Comparison of ENCODE assay signal across 10 cellular contexts in genomic region chr9:71984388-71985069, GRCh38.
A peak's percentile ranks its signal among the peaks of the same experiment; 100 is the strongest.
DNase-seq lines count a peak whose midpoint lies in the region; ATAC-seq and TF ChIP-seq lines count a peak whose summit lies in the region.
"Had no signal": no experiment of that assay in that cellular context is flagged by ENCODE, and none has a peak within 500 bp of the region (broad histone marks: within the 10 kb centered on the region; RNA-seq: fewer than 3 reads in every experiment).

No MANE protein-coding gene starts in this region.

- CTCF ChIA-PET in HCT116 (lab: Charles Lee): interaction anchor here (1.8 to 2.5 kb wide), 2 partner anchors 40 to 287 kb away, joined by 5 to 19 read pairs; no protein-coding TSS in a partner anchor
- CTCF ChIA-PET in WTC11 (lab: Charles Lee): interaction anchor here (0.8 to 2.4 kb wide), 7 partner anchors 9 to 605 kb away, joined by 3 to 58 read pairs (median 4); no protein-coding TSS in a partner anchor

- DNase-seq in HCT116 (ENCODE audit: low read depth, low spot score): no peak
- no peak for DNase-seq in WTC11 (ENCODE audit: low spot score)
- DNase-seq in left cardiac atrium: peak; percentile 56
- peak; percentile 28 for DNase-seq in stromal cell of bone marrow (ENCODE audit: low read depth)
- DNase-seq in lower leg skin (ENCODE audit: low spot score in 2 of 2): no peak
- DNase-seq in ascending aorta (ENCODE audit: low spot score in 2 of 2): no peak
- DNase-seq in NCI-H2107 treated with DMSO at 0.1 percent for 48 hours (lab: John Stamatoyannopoulos, UW; ENCODE audit: unreplicated experiment): no peak
- DNase-seq: activated CD8-positive, alpha-beta memory T cell treated with anti-CD3 and anti-CD28 coated beads, Interleukin-2, amount 50 U/mL, for 48 hours; immature natural killer cell; NCI-H2029 treated with DMSO at 0.1 percent for 48 hours had no signal

- H3K9me3 ChIP-seq in HCT116 (ENCODE audit: control insufficient read depth in 1 of 2, insufficient read depth in 1 of 2, low read depth in 1 of 2, low read length in 2 of 2) (no peaks in the 10 kb centered on the region), ascending aorta (no peaks in the 10 kb centered on the region)

- no peaks in the 10 kb centered on the region for H3K9me2 ChIP-seq in HCT116 (ENCODE audit: insufficient read depth)

- H3K27ac ChIP-seq in HCT116 (ENCODE audit: low read depth, low read length) (no peak overlapping the region), ascending aorta (no peak overlapping the region)

- H3K4me1 Mint-ChIP-seq in WTC11: peaks cover 35% of the 10 kb centered on the region
- H3K4me1 Mint-ChIP-seq: immature natural killer cell had no signal

- WGBS in lower leg skin, 2 donors: 73 to 75% methylated on average over 4 of the region's 4 CpGs

- no peak for TF ChIP-seq POLR2A in HCT116 (IDR thresholded peaks at IDR 0.05; ENCODE audit: borderline replicate concordance, extremely low read depth, insufficient read depth, insufficient read length)
- TF ChIP-seq POLR2A in lower leg skin (IDR thresholded peaks at IDR 0.05): no peak

- no peaks in the 10 kb centered on the region for H3K36me3 ChIP-seq in HCT116 (ENCODE audit: control insufficient read depth in 1 of 2, insufficient read depth in 2 of 2, low read length in 2 of 2)
- no peaks in the 10 kb centered on the region for H3K36me3 ChIP-seq in ascending aorta

- H3K79me2 ChIP-seq in HCT116 (ENCODE audit: insufficient read depth, low read length): no peaks in the 10 kb centered on the region

- H3K9ac ChIP-seq in HCT116 (ENCODE audit: low read length): no peak overlapping the region

- no peaks in the 10 kb centered on the region for H3K9me3 Mint-ChIP-seq in WTC11
- H3K9me3 Mint-ChIP-seq: immature natural killer cell had no signal

- H3K4me3 ChIP-seq in HCT116 (replicated peaks in 1 of 2; ENCODE audit: low read depth in 1 of 2, low read length in 2 of 2): no peak overlapping the region
- no peak overlapping the region for H3K4me3 ChIP-seq in lower leg skin (ENCODE audit: low read depth, poor library complexity, severe bottlenecking)
- no peak overlapping the region for H3K4me3 ChIP-seq in ascending aorta

- RAD21 ChIA-PET in HCT116 (lab: Charles Lee; ENCODE audit: low non-redundant PET in 1 of 2, low total read pairs in 2 of 2, uncharacterized antibody in 2 of 2, unreplicated experiment in 2 of 2): interaction anchor here in 1 of 2 experiments (1.3 kb wide), 1 partner anchor 40 kb away, joined by 3 read pairs; no protein-coding TSS in a partner anchor

- POLR2A ChIA-PET in HCT116 (lab: Charles Lee): no interaction called here
- POLR2A ChIA-PET in WTC11 (lab: Charles Lee): interaction anchor here (0.6 kb wide), 1 partner anchor 73 kb away, joined by 3 read pairs; the partner anchor contains the start of gene C9orf85

- TF ChIP-seq CTCF in HCT116 (IDR thresholded peaks at IDR 0.05 in 2 of 3, conservative IDR thresholded peaks at IDR 0.05 in 1 of 3; ENCODE audit: borderline replicate concordance in 1 of 3, insufficient read depth in 1 of 3, low read depth in 2 of 3, low read length in 2 of 3) (no peak), WTC11 (IDR thresholded peaks at IDR 0.05) (no peak), lower leg skin (IDR thresholded peaks at IDR 0.05) (no peak), ascending aorta (IDR thresholded peaks at IDR 0.05) (no peak)

- H3K27ac Mint-ChIP-seq in WTC11: peak overlapping the region; percentile 89
- H3K27ac Mint-ChIP-seq: immature natural killer cell had no signal

- no peaks in the 10 kb centered on the region for H3K27me3 ChIP-seq in HCT116 (ENCODE audit: insufficient read depth, low read length)
- no peaks in the 10 kb centered on the region for H3K27me3 ChIP-seq in ascending aorta

- H3K36me3 Mint-ChIP-seq in WTC11: no peaks in the 10 kb centered on the region

- intact Hi-C loops in HCT116 (cut with micrococcal nuclease): no loop called here
- intact Hi-C loops in left cardiac atrium (cut with DNase I): loop anchor here in 1 of 2 donors (10.0 kb wide), 1 partner anchor 70 kb away; the partner anchor contains the start of genes ABHD17B and C9orf85
- intact Hi-C loops in lower leg skin (cut with DNase I; ENCODE audit: low total_unique reads): no loop called here
- intact Hi-C loops in ascending aorta (cut with DNase I): no loop called here

- H4K20me1 ChIP-seq in HCT116 (ENCODE audit: insufficient read depth): no peaks in the 10 kb centered on the region

- no peaks in the 10 kb centered on the region for H3K27me3 Mint-ChIP-seq in WTC11 (ENCODE audit: low read depth)

- ATAC-seq in HCT116 (peak; percentile 57; the same call in 1 of the 2 replicates), WTC11 (peak; percentile 43), left cardiac atrium (peak; percentile 85 to 96)

- no peak for TF ChIP-seq RAD21 in HCT116 (IDR thresholded peaks at IDR 0.05; ENCODE audit: low read depth)

- no peak overlapping the region for H2AFZ ChIP-seq in HCT116 (ENCODE audit: low read depth, low read length, poor library complexity, severe bottlenecking)

- H3K4me1 ChIP-seq in HCT116 (ENCODE audit: control insufficient read depth in 1 of 2, insufficient read depth in 2 of 2, low read length in 2 of 2): peaks cover 0 to 6% of the 10 kb centered on the region in 2 experiments; a peak in 2 of 4 replicates
- H3K4me1 ChIP-seq in ascending aorta: no peaks in the 10 kb centered on the region

- BruUV-seq in HCT116 (replicated peaks; lab: Mats Ljungman, UMichigan): no TSS peak

- H3K4me2 ChIP-seq in HCT116 (ENCODE audit: low read length): no peak overlapping the region

- H3K4me3 Mint-ChIP-seq in WTC11: no peak overlapping the region
- H3K4me3 Mint-ChIP-seq: immature natural killer cell had no signal

TF ChIP-seq in HCT116, 20 proteins besides CTCF, POLR2A, EP300 and RAD21:
- TF ChIP-seq ZFX (IDR thresholded peaks at IDR 0.05): no peak
- 0 out of 2 replicates have a peak, but pooled peaks have one; percentile 4 for TF ChIP-seq SP1 (IDR thresholded peaks at IDR 0.05; ENCODE audit: low read depth)
- no peak for TF ChIP-seq CBX3 (IDR thresholded peaks at IDR 0.05; ENCODE audit: low read depth)
- TF ChIP-seq SIN3A (IDR thresholded peaks at IDR 0.05; ENCODE audit: low read depth): no peak
- TF ChIP-seq MAX (IDR thresholded peaks at IDR 0.05): no peak
- no peak for TF ChIP-seq YY1 (IDR thresholded peaks at IDR 0.05; ENCODE audit: extremely low read depth, insufficient replicate concordance, low read depth, low read length)
- TF ChIP-seq EGR1 (IDR thresholded peaks at IDR 0.05; ENCODE audit: low read depth): no peak

TF ChIP-seq in WTC11, 78 proteins besides CTCF, POLR2A, EP300 and RAD21:
- no peak for TF ChIP-seq ATF3 (CRISPR knock-in tag; conservative IDR thresholded peaks at IDR 0.05)
- peak; percentile 44 for TF ChIP-seq MAX (CRISPR knock-in tag; IDR thresholded peaks at IDR 0.05)
TF ChIP-seq in WTC11: peak in this region for 1.

Comparison
In these comparisons a context has a peak if more than half of its experiments do, and no peak if none do; other contexts are left out.
1. DNase-seq: peak in left cardiac atrium (single experiment) and stromal cell of bone marrow (single experiment); none in HCT116 (single experiment), WTC11 (single experiment), lower leg skin (0 of 2), ascending aorta (0 of 2) and NCI-H2107 treated with DMSO at 0.1 percent for 48 hours (single experiment).
2. Of the 4 proteins assayed by ChIP-seq in both WTC11 and HCT116: peak only in WTC11: MAX; only in HCT116: SP1; in both: none; in neither: 2.
3. Peak in every context shown above with its lines, with median percentiles within 50 percentile points of each other: ATAC-seq.